9 cellular contexts compared by ENCODE assay signal in genomic region chr11:76293189-76293631, GRCh38.
DNase-seq lines count a peak whose midpoint lies in the region; ATAC-seq and TF ChIP-seq lines count a peak whose summit lies in the region.
"Had no signal": no experiment of that assay in that cellular context is flagged by ENCODE, and none has a peak within 500 bp of the region (broad histone marks: within the 10 kb centered on the region; RNA-seq: fewer than 3 reads in every experiment).

No MANE protein-coding gene starts in this region.

- H3K27ac ChIP-seq in CD8-positive, alpha-beta memory T cell (ENCODE audit: low read depth, low read length) = no peak overlapping the region
- H3K27ac ChIP-seq in substantia nigra (ENCODE audit: low read depth, low read length, poor library complexity, severe bottlenecking) (no peak overlapping the region), colonic mucosa (no peak overlapping the region)

- ATAC-seq in GM19043 (IDR thresholded peaks at IDR 0.05; ENCODE audit: low read depth, unreplicated experiment) (peak; percentile 51), HG02973 (IDR thresholded peaks at IDR 0.05; ENCODE audit: unreplicated experiment) (peak; percentile 81), GM19328 (IDR thresholded peaks at IDR 0.05; ENCODE audit: unreplicated experiment) (no peak)
- ATAC-seq in activated T-helper 17 cell treated with anti-CD3 and anti-CD28 coated beads, Interleukin-2, amount 50 U/mL, for 72 hours (replicated peaks) = peak; percentile 94
- ATAC-seq: mucosa of descending colon had no signal

- no peak overlapping the region for H3K4me3 ChIP-seq in CD8-positive, alpha-beta memory T cell (ENCODE audit: low read length)
- no peak overlapping the region for H3K4me3 ChIP-seq in colonic mucosa
- H3K4me3 ChIP-seq: mucosa of descending colon had no signal

- peaks cover 14 to 23% (median 19%) of the 10 kb centered on the region in 3 donors for H3K4me1 Mint-ChIP-seq in CD8-positive, alpha-beta memory T cell
- H3K4me1 Mint-ChIP-seq in activated T-helper 17 cell treated with anti-CD3 and anti-CD28 coated beads, Interleukin-2, amount 50 U/mL, for 72 hours = peaks cover 16% of the 10 kb centered on the region

- H3K4me3 Mint-ChIP-seq in CD8-positive, alpha-beta memory T cell = peak overlapping the region in 6 of 7 donors; percentile 48 to 68 (median 66)
- peak overlapping the region; percentile 57 for H3K4me3 Mint-ChIP-seq in activated T-helper 17 cell treated with anti-CD3 and anti-CD28 coated beads, Interleukin-2, amount 50 U/mL, for 72 hours

- H3K9ac ChIP-seq in colonic mucosa (ENCODE audit: low read depth in 2 of 2, low read length in 2 of 2) = no peak overlapping the region

- no peaks in the 10 kb centered on the region for H3K36me3 Mint-ChIP-seq in CD8-positive, alpha-beta memory T cell
- no peaks in the 10 kb centered on the region for H3K36me3 Mint-ChIP-seq in activated T-helper 17 cell treated with anti-CD3 and anti-CD28 coated beads, Interleukin-2, amount 50 U/mL, for 72 hours (ENCODE audit: low read depth)

- TF ChIP-seq CTCF in colonic mucosa (IDR thresholded peaks at IDR 0.05) = no peak

- CTCF ChIA-PET in CD8-positive, alpha-beta memory T cell (lab: Charles Lee) = interaction anchor here (1.2 to 2.4 kb wide), 2 partner anchors 11 to 85 kb away, joined by 3 to 15 read pairs; no protein-coding TSS in a partner anchor

- H3K9me3 ChIP-seq in CD8-positive, alpha-beta memory T cell (ENCODE audit: low read length) = no peaks in the 10 kb centered on the region
- H3K9me3 ChIP-seq in colonic mucosa = no peaks in the 10 kb centered on the region
- H3K9me3 ChIP-seq: mucosa of descending colon had no signal

- H3K4me1 ChIP-seq in CD8-positive, alpha-beta memory T cell (ENCODE audit: insufficient read depth, low read length) = peaks cover 24% of the 10 kb centered on the region
- H3K4me1 ChIP-seq in colonic mucosa = no peaks in the 10 kb centered on the region

- peak overlapping the region in 6 of 8 donors; percentile 26 to 68 (median 52) for H3K27ac Mint-ChIP-seq in CD8-positive, alpha-beta memory T cell
- peak overlapping the region; percentile 40 for H3K27ac Mint-ChIP-seq in activated T-helper 17 cell treated with anti-CD3 and anti-CD28 coated beads, Interleukin-2, amount 50 U/mL, for 72 hours

- intact Hi-C loops in colonic mucosa (cut with DNase I) = no loop called here

- POLR2A ChIA-PET in CD8-positive, alpha-beta memory T cell (lab: Charles Lee) = no interaction called here

- no peak for DNase-seq in CD8-positive, alpha-beta memory T cell
- no peak for DNase-seq in substantia nigra (lab: John Stamatoyannopoulos, UW)
- DNase-seq in colonic mucosa = no peak
- no peak for DNase-seq in glomerular visceral epithelial cell (ENCODE audit: extremely low spot score)
- DNase-seq: mucosa of descending colon had no signal

- H3K27me3 Mint-ChIP-seq in CD8-positive, alpha-beta memory T cell = no peaks in the 10 kb centered on the region
- no peaks in the 10 kb centered on the region for H3K27me3 Mint-ChIP-seq in activated T-helper 17 cell treated with anti-CD3 and anti-CD28 coated beads, Interleukin-2, amount 50 U/mL, for 72 hours

- H3K9me3 Mint-ChIP-seq in CD8-positive, alpha-beta memory T cell = no peaks in the 10 kb centered on the region
- H3K9me3 Mint-ChIP-seq in activated T-helper 17 cell treated with anti-CD3 and anti-CD28 coated beads, Interleukin-2, amount 50 U/mL, for 72 hours = no peaks in the 10 kb centered on the region

- no peaks in the 10 kb centered on the region for H3K36me3 ChIP-seq in CD8-positive, alpha-beta memory T cell (ENCODE audit: insufficient read depth, low read length)
- no peaks in the 10 kb centered on the region for H3K36me3 ChIP-seq in colonic mucosa

- no peaks in the 10 kb centered on the region for H3K27me3 ChIP-seq in CD8-positive, alpha-beta memory T cell (ENCODE audit: insufficient read depth, low read length, poor library complexity, severe bottlenecking)
- no peaks in the 10 kb centered on the region for H3K27me3 ChIP-seq in colonic mucosa
